In the genomic region with DNA sequence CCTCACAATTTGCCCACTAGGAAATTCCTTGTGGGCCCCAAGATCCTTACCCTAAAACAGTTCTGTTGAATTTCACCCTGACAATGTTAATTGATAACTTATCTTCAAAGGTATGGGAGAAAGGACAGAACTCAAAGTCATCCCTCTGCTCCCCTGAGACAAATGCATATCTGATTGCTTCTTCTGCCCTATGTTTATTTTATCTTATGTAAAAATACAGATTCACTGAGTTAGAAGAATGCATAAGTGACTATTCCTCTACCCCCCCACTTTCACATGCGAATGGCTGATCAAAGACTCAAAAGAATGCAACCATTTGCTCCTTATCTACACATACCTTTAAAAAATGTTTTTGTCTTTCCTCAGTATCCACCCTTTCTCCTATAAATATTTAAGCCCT, we compare ENCODE assay signal across 15 cellular contexts.
"Had no signal": no experiment of that assay in that cellular context is flagged by ENCODE, and none has a peak within 500 bp of the region (broad histone marks: within the 10 kb centered on the region; RNA-seq: fewer than 3 reads in every experiment).

No MANE protein-coding gene starts in this region.

- ATAC-seq: activated CD4-positive, alpha-beta T cell treated with anti-CD3 and anti-CD28 coated beads for 36 hours; activated CD8-positive, alpha-beta memory T cell treated with anti-CD3 and anti-CD28 coated beads, Interleukin-2, amount 10 ng/mL, durations not matched to agents 7 days and 5 days; gastroesophageal sphincter; heart left ventricle; natural killer cell treated with Interleukin-12 subunit alpha and Interleukin-12 subunit beta and Interleukin-15 and Interleukin-18, amount 100 ng/mL, for 72 hours had no signal

- H3K9me3 Mint-ChIP-seq: activated CD4-positive, alpha-beta memory T cell treated with anti-CD3 and anti-CD28 coated beads, Interleukin-2, amount 10 ng/mL, durations not matched to agents 7 days and 5 days had no signal

- H3K36me3 Mint-ChIP-seq: activated CD8-positive, alpha-beta memory T cell treated with anti-CD3 and anti-CD28 coated beads, Interleukin-2, amount 10 ng/mL, durations not matched to agents 7 days and 5 days; activated naive CD8-positive, alpha-beta T cell had no signal

- H3K4me1 ChIP-seq: esophagus muscularis mucosa, gastroesophageal sphincter had no signal

- H3K4me3 ChIP-seq: esophagus muscularis mucosa, gastroesophageal sphincter, heart left ventricle, transverse colon had no signal

- H3K27ac Mint-ChIP-seq: activated CD4-positive, alpha-beta memory T cell treated with anti-CD3 and anti-CD28 coated beads, Interleukin-2, amount 10 ng/mL, durations not matched to agents 7 days and 5 days; activated CD4-positive, alpha-beta T cell treated with anti-CD3 and anti-CD28 coated beads for 36 hours; activated CD8-positive, alpha-beta memory T cell treated with anti-CD3 and anti-CD28 coated beads, Interleukin-2, amount 10 ng/mL, durations not matched to agents 7 days and 5 days; activated naive CD8-positive, alpha-beta T cell; natural killer cell treated with Interleukin-12 subunit alpha and Interleukin-12 subunit beta and Interleukin-15 and Interleukin-18, amount 100 ng/mL, for 72 hours; stimulated activated naive CD8-positive, alpha-beta T cell treated with anti-CD3 and anti-CD28 coated beads, Interleukin-15, Interleukin-2, amounts not matched to agents 100 ng/mL and 50 ng/mL, for 24 hours had no signal

- H3K27me3 ChIP-seq: esophagus muscularis mucosa, gastroesophageal sphincter, heart left ventricle, transverse colon had no signal

- DNase-seq: activated CD4-positive, alpha-beta memory T cell treated with anti-CD3 and anti-CD28 coated beads, Interleukin-2, amount 10 ng/mL, durations not matched to agents 7 days and 5 days; activated CD4-positive, alpha-beta T cell treated with anti-CD3 and anti-CD28 coated beads for 36 hours; activated CD8-positive, alpha-beta memory T cell treated with anti-CD3 and anti-CD28 coated beads, Interleukin-2, amount 10 ng/mL, durations not matched to agents 7 days and 5 days; effector CD4-positive, alpha-beta T cell; heart left ventricle; nucleus accumbens; stimulated activated CD4-positive, alpha-beta T cell treated with anti-CD3 and anti-CD28 coated beads, Interleukin-12 subunit alpha, Interleukin-12 subunit beta, amount 100 ng/mL, for 4 hours; stimulated activated CD4-positive, alpha-beta T cell treated with anti-CD3 and anti-CD28 coated beads, Interleukin-1b, Interleukin-23, amount 100 ng/mL, for 48 hours; transverse colon had no signal

- FAIRE-seq: endothelial cell of umbilical vein had no signal

- H3K4me1 Mint-ChIP-seq: activated CD4-positive, alpha-beta memory T cell treated with anti-CD3 and anti-CD28 coated beads, Interleukin-2, amount 10 ng/mL, durations not matched to agents 7 days and 5 days; activated CD4-positive, alpha-beta T cell treated with anti-CD3 and anti-CD28 coated beads for 36 hours; activated CD8-positive, alpha-beta memory T cell treated with anti-CD3 and anti-CD28 coated beads, Interleukin-2, amount 10 ng/mL, durations not matched to agents 7 days and 5 days had no signal

- H3K36me3 ChIP-seq: esophagus muscularis mucosa, gastroesophageal sphincter, heart left ventricle, transverse colon had no signal

- H3K4me3 Mint-ChIP-seq: activated CD4-positive, alpha-beta memory T cell treated with anti-CD3 and anti-CD28 coated beads, Interleukin-2, amount 10 ng/mL, durations not matched to agents 7 days and 5 days; activated CD4-positive, alpha-beta T cell treated with anti-CD3 and anti-CD28 coated beads for 36 hours; activated CD8-positive, alpha-beta memory T cell treated with anti-CD3 and anti-CD28 coated beads, Interleukin-2, amount 10 ng/mL, durations not matched to agents 7 days and 5 days; activated naive CD8-positive, alpha-beta T cell; natural killer cell treated with Interleukin-12 subunit alpha and Interleukin-12 subunit beta and Interleukin-15 and Interleukin-18, amount 100 ng/mL, for 72 hours; stimulated activated naive CD8-positive, alpha-beta T cell treated with anti-CD3 and anti-CD28 coated beads, Interleukin-15, Interleukin-2, amounts not matched to agents 100 ng/mL and 50 ng/mL, for 24 hours had no signal

- H3K27ac ChIP-seq: esophagus muscularis mucosa, gastroesophageal sphincter, heart left ventricle had no signal

- H3K27me3 Mint-ChIP-seq: activated CD4-positive, alpha-beta memory T cell treated with anti-CD3 and anti-CD28 coated beads, Interleukin-2, amount 10 ng/mL, durations not matched to agents 7 days and 5 days; activated CD4-positive, alpha-beta T cell treated with anti-CD3 and anti-CD28 coated beads for 36 hours; activated CD8-positive, alpha-beta memory T cell treated with anti-CD3 and anti-CD28 coated beads, Interleukin-2, amount 10 ng/mL, durations not matched to agents 7 days and 5 days; activated naive CD8-positive, alpha-beta T cell; natural killer cell treated with Interleukin-12 subunit alpha and Interleukin-12 subunit beta and Interleukin-15 and Interleukin-18, amount 100 ng/mL, for 72 hours; stimulated activated naive CD8-positive, alpha-beta T cell treated with anti-CD3 and anti-CD28 coated beads, Interleukin-15, Interleukin-2, amounts not matched to agents 100 ng/mL and 50 ng/mL, for 24 hours had no signal

- H3K9me3 ChIP-seq: esophagus muscularis mucosa, gastroesophageal sphincter, heart left ventricle, transverse colon had no signal
